In genomic region chr2:144596074-144596871, GRCh38 we compare ENCODE assay signal across 8 cellular contexts.
A peak's percentile ranks its signal among the peaks of the same experiment; 100 is the strongest.
DNase-seq lines count a peak whose midpoint lies in the region; ATAC-seq and TF ChIP-seq lines count a peak whose summit lies in the region.

No MANE protein-coding gene starts in this region.

- no peaks in the 10 kb centered on the region for H3K36me3 Mint-ChIP-seq in activated naive CD4-positive, alpha-beta T cell treated with anti-CD3 and anti-CD28 coated beads, Interleukin-2, amount 10 ng/mL, durations not matched to agents 7 days and 5 days

- H3K27me3 ChIP-seq in left ventricle myocardium inferior (ENCODE audit: low read depth) (no peaks in the 10 kb centered on the region), smooth muscle cell (ENCODE audit: low read depth) (no peaks in the 10 kb centered on the region)

- CTCF ChIA-PET in activated naive CD4-positive, alpha-beta T cell treated with anti-CD3 and anti-CD28 coated beads, Interleukin-2, amount 10 ng/mL, durations not matched to agents 7 days and 5 days (lab: Charles Lee) = no interaction called here

- peaks cover 6% of the 10 kb centered on the region for H3K27me3 Mint-ChIP-seq in activated naive CD4-positive, alpha-beta T cell treated with anti-CD3 and anti-CD28 coated beads, Interleukin-2, amount 10 ng/mL, durations not matched to agents 7 days and 5 days

- H3K36me3 ChIP-seq in left ventricle myocardium inferior = no peaks in the 10 kb centered on the region
- H3K36me3 ChIP-seq in smooth muscle cell (ENCODE audit: low read depth) = no peaks in the 10 kb centered on the region

- intact Hi-C loops in left ventricle myocardium inferior (cut with micrococcal nuclease) = no loop called here
- intact Hi-C loops in Right ventricle myocardium inferior (cut with DNase I) = no loop called here

- no peaks in the 10 kb centered on the region for H3K9me3 ChIP-seq in left ventricle myocardium inferior (replicated peaks)
- no peaks in the 10 kb centered on the region for H3K9me3 ChIP-seq in smooth muscle cell (replicated peaks; ENCODE audit: low read depth)

- H3K79me2 ChIP-seq in smooth muscle cell (ENCODE audit: low read depth) = no peaks in the 10 kb centered on the region

- no peaks in the 10 kb centered on the region for H3K9me3 Mint-ChIP-seq in activated naive CD4-positive, alpha-beta T cell treated with anti-CD3 and anti-CD28 coated beads, Interleukin-2, amount 10 ng/mL, durations not matched to agents 7 days and 5 days

- TF ChIP-seq CTCF in left ventricle myocardium inferior (IDR thresholded peaks at IDR 0.05; ENCODE audit: borderline replicate concordance) (no peak), fibroblast of pulmonary artery (IDR thresholded peaks at IDR 0.05; ENCODE audit: low read length, missing control alignments) (no peak), smooth muscle cell (IDR thresholded peaks at IDR 0.05; ENCODE audit: borderline replicate concordance, insufficient read depth, poor library complexity, severe bottlenecking) (no peak)

- H3K27ac Mint-ChIP-seq in activated naive CD4-positive, alpha-beta T cell treated with anti-CD3 and anti-CD28 coated beads, Interleukin-2, amount 10 ng/mL, durations not matched to agents 7 days and 5 days = no peak overlapping the region

- H3F3A ChIP-seq in smooth muscle cell (ENCODE audit: low read depth) = peaks cover 14% of the 10 kb centered on the region

- H3K27ac ChIP-seq in left ventricle myocardium inferior (replicated peaks) (peak overlapping the region; percentile 9), smooth muscle cell (ENCODE audit: low read depth) (peak overlapping the region; percentile 80)

- peak overlapping the region; percentile 2 for H2AFZ ChIP-seq in smooth muscle cell (ENCODE audit: low read depth)

- DNase-seq in left ventricle myocardium inferior (no peak), Right ventricle myocardium inferior (ENCODE audit: missing footprints) (no peak), fibroblast of pulmonary artery (ENCODE audit: low read depth) (peak; percentile 69), smooth muscle cell (lab: John Stamatoyannopoulos, UW; ENCODE audit: unreplicated experiment) (no peak), SKM-1 (lab: John Stamatoyannopoulos, UW; ENCODE audit: unreplicated experiment) (no peak)
- DNase-seq in activated naive CD4-positive, alpha-beta T cell treated with anti-CD3 and anti-CD28 coated beads, Interleukin-2, amount 10 ng/mL, durations not matched to agents 7 days and 5 days = no peak

- H3K9ac ChIP-seq in smooth muscle cell (ENCODE audit: low read depth) = no peak overlapping the region

- 10% methylated on average over 9 of the region's 9 CpGs for WGBS in smooth muscle cell (ENCODE audit: low lambda C conversion rate)

- no peaks in the 10 kb centered on the region for H4K20me1 ChIP-seq in smooth muscle cell (ENCODE audit: low read depth)

- ATAC-seq in Right ventricle myocardium inferior (no peak), HG03103 (IDR thresholded peaks at IDR 0.05; ENCODE audit: low read depth, unreplicated experiment) (peak; percentile 89)

- peaks cover 2% of the 10 kb centered on the region for H3K4me1 Mint-ChIP-seq in activated naive CD4-positive, alpha-beta T cell treated with anti-CD3 and anti-CD28 coated beads, Interleukin-2, amount 10 ng/mL, durations not matched to agents 7 days and 5 days

- H3K4me1 ChIP-seq in left ventricle myocardium inferior (peaks cover 9% of the 10 kb centered on the region), smooth muscle cell (ENCODE audit: low read depth) (peaks cover 32% of the 10 kb centered on the region)

- no peak overlapping the region for H3K4me3 Mint-ChIP-seq in activated naive CD4-positive, alpha-beta T cell treated with anti-CD3 and anti-CD28 coated beads, Interleukin-2, amount 10 ng/mL, durations not matched to agents 7 days and 5 days

- H3K4me3 ChIP-seq in left ventricle myocardium inferior = no peak overlapping the region
- H3K4me3 ChIP-seq in fibroblast of pulmonary artery (replicated peaks; ENCODE audit: low read depth, low read length) = peak overlapping the region; percentile 4
- H3K4me3 ChIP-seq in smooth muscle cell = peak overlapping the region; percentile 35

- H3K4me2 ChIP-seq in smooth muscle cell = peak overlapping the region; percentile 78

TF ChIP-seq in PFSK-1, 5 proteins besides CTCF, POLR2A, EP300 and RAD21:
- TF ChIP-seq SIN3A (IDR thresholded peaks at IDR 0.05; ENCODE audit: borderline replicate concordance, insufficient read depth, low read length) = peak; percentile 49; the same call in 1 of the 2 replicates
- TF ChIP-seq TAF1 (IDR thresholded peaks at IDR 0.05; ENCODE audit: borderline replicate concordance, insufficient read depth, low read length) = no peak
